ENCODE assay signal across 8 cellular contexts in genomic region chr4:108168213-108168671, GRCh38. TPM values are rescaled to one million over a fixed set of nuclear protein-coding genes. Genes with fewer than 3 reads are reported as not detected.
A peak's percentile ranks its signal among the peaks of the same experiment; 100 is the strongest.
DNase-seq lines count a peak whose midpoint lies in the region; ATAC-seq and FAIRE-seq lines count a peak whose summit lies in the region.

No MANE protein-coding gene starts in this region.

- DNase-seq in GM19239 (ENCODE audit: insufficient read length, low spot score) (no peak), NOMO-1 treated with DMSO at 0.1 percent for 48 hours (lab: John Stamatoyannopoulos, UW; ENCODE audit: unreplicated experiment) (peak; percentile 28), NCI-H2107 treated with DMSO at 0.1 percent for 48 hours (lab: John Stamatoyannopoulos, UW; ENCODE audit: unreplicated experiment) (no peak), retina (no peak), hypothalamus (lab: John Stamatoyannopoulos, UW) (no peak)

- H3K9me3 ChIP-seq in ectodermal cell (ENCODE audit: control insufficient read depth, low read length) (no peaks in the 10 kb centered on the region), neuron (ENCODE audit: low read length) (no peaks in the 10 kb centered on the region)

- ATAC-seq in GM19463 (IDR thresholded peaks at IDR 0.05; ENCODE audit: unreplicated experiment) = no peak

- H3K4me3 ChIP-seq in ectodermal cell (ENCODE audit: insufficient read depth, low read depth, low read length) (peak overlapping the region; percentile 94), neuron (ENCODE audit: low read length) (peak overlapping the region; percentile 90)

- H2AFZ ChIP-seq in neuron (ENCODE audit: low read depth, low read length) = peak overlapping the region; percentile 99

- H3K4me1 ChIP-seq in ectodermal cell (ENCODE audit: control insufficient read depth, insufficient read depth, low read length) (peaks cover 35% of the 10 kb centered on the region), neuron (ENCODE audit: insufficient read depth, low read length) (peaks cover 23% of the 10 kb centered on the region)

- 0% methylated on average over 24 of the region's 24 CpGs for WGBS in ectodermal cell, 2 experiments

- FAIRE-seq in GM19239 (lab: Jason Lieb, UNC) = peak; percentile 84

- H3K36me3 ChIP-seq in ectodermal cell (ENCODE audit: control insufficient read depth, insufficient read depth, low read length) (peaks cover 2% of the 10 kb centered on the region), neuron (ENCODE audit: insufficient read depth, low read length) (peaks cover 2% of the 10 kb centered on the region)

- peak overlapping the region; percentile 91 for H3K27ac ChIP-seq in ectodermal cell (ENCODE audit: insufficient read depth, low read depth, low read length, poor library complexity, severe bottlenecking)

- H3K27me3 ChIP-seq in ectodermal cell (ENCODE audit: control insufficient read depth, insufficient read depth, low read length, poor library complexity, severe bottlenecking) (peaks cover 62% of the 10 kb centered on the region), neuron (ENCODE audit: insufficient read depth, low read length) (peaks cover 34% of the 10 kb centered on the region)

RNA-seq across cellular contexts. Expression of gene LEF1, which starts 0.5 kb away (rescaled TPM):
- 72.9 TPM for polyA plus RNA-seq in ectodermal cell (2013, experiment 1 of 4)
- polyA plus RNA-seq in ectodermal cell (2013, experiment 2 of 4) = 74.9 TPM
- 69.3 TPM for polyA plus RNA-seq in ectodermal cell (2013, experiment 3 of 4)
- polyA plus RNA-seq in ectodermal cell (2013, experiment 4 of 4) = 82.9 TPM
